24 cellular contexts compared by ENCODE assay signal in the genomic region with DNA sequence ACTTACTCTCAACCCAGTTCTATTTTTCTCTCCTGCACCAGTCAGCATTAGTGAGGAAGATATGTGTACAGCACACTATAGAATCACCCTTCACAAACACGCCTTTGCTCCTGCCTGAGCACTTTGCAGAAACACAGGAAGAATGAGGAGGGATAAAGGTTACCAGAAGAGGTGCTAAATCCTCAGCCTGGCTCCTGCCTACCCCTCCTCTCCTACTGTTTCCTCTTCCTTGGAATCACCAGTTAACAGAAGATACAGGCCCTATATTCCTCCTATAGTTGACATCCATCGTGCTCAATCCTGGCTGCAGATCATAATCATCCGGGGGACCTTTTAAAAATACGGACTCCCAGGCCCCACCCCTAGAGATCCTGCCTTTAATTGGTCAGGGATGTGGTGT. TPM values are rescaled to one million over a fixed set of nuclear protein-coding genes. Genes with fewer than 3 reads are reported as not detected.
"Had no signal": no experiment of that assay in that cellular context is flagged by ENCODE, and none has a peak within 500 bp of the region (broad histone marks: within the 10 kb centered on the region; RNA-seq: fewer than 3 reads in every experiment).

No MANE protein-coding gene starts in this region.

- H3K27ac ChIP-seq: brain microvascular endothelial cell, coronary artery, dorsolateral prefrontal cortex, tibial nerve had no signal

- H3K27me3 Mint-ChIP-seq: activated CD4-positive, alpha-beta T cell treated with anti-CD3 and anti-CD28 coated beads for 36 hours; activated CD8-positive, alpha-beta memory T cell treated with anti-CD3 and anti-CD28 coated beads, Interleukin-2, amount 10 ng/mL, durations not matched to agents 7 days and 5 days; activated naive CD8-positive, alpha-beta T cell treated with anti-CD3 and anti-CD28 coated beads, Interleukin-2, amount 10 ng/mL, durations not matched to agents 7 days and 5 days; naive thymus-derived CD8-positive, alpha-beta T cell had no signal

- H3K9me3 Mint-ChIP-seq: naive thymus-derived CD8-positive, alpha-beta T cell; neural crest cell had no signal

- H3K4me3 ChIP-seq: coronary artery, dorsolateral prefrontal cortex, tibial nerve had no signal

- DNase-seq: activated CD4-positive, alpha-beta T cell treated with anti-CD3 and anti-CD28 coated beads for 36 hours; activated CD4-positive, CD25-positive, alpha-beta regulatory T cell; activated CD8-positive, alpha-beta memory T cell treated with anti-CD3 and anti-CD28 coated beads, Interleukin-2, amount 10 ng/mL, durations not matched to agents 7 days and 5 days; activated CD8-positive, alpha-beta T cell treated with anti-CD3 and anti-CD28 coated beads, Interleukin-2, amount 10 ng/mL, durations not matched to agents 7 days and 5 days; activated naive CD4-positive, alpha-beta T cell; activated naive CD8-positive, alpha-beta T cell treated with anti-CD3 and anti-CD28 coated beads, Interleukin-2, amount 10 ng/mL, durations not matched to agents 7 days and 5 days; activated T-cell treated with anti-CD3 and anti-CD28 coated beads, Interleukin-2, amount 50 U/mL, for 48 hours; amniotic stem cell; brain microvascular endothelial cell; dorsolateral prefrontal cortex; effector memory CD4-positive, alpha-beta T cell; head of caudate nucleus; hippocampal formation; kidney; left colon; midbrain; naive thymus-derived CD8-positive, alpha-beta T cell; posterior cingulate gyrus; right cardiac atrium; stimulated activated naive CD4-positive, alpha-beta T cell; T-helper 2 cell had no signal

- H3K4me1 ChIP-seq: tibial nerve had no signal

- H3K9me3 ChIP-seq: tibial nerve had no signal

- H3K4me1 Mint-ChIP-seq: neural crest cell had no signal

- H3K36me3 ChIP-seq: brain microvascular endothelial cell, tibial nerve had no signal

- H3K4me3 Mint-ChIP-seq: activated CD4-positive, alpha-beta T cell treated with anti-CD3 and anti-CD28 coated beads for 36 hours; activated CD8-positive, alpha-beta memory T cell treated with anti-CD3 and anti-CD28 coated beads, Interleukin-2, amount 10 ng/mL, durations not matched to agents 7 days and 5 days; activated CD8-positive, alpha-beta T cell treated with anti-CD3 and anti-CD28 coated beads, Interleukin-2, amount 10 ng/mL, durations not matched to agents 7 days and 5 days; activated naive CD8-positive, alpha-beta T cell treated with anti-CD3 and anti-CD28 coated beads, Interleukin-2, amount 10 ng/mL, durations not matched to agents 7 days and 5 days; naive thymus-derived CD8-positive, alpha-beta T cell; neural crest cell had no signal

- H3K27me3 ChIP-seq: brain microvascular endothelial cell, tibial nerve had no signal

- ATAC-seq: activated CD4-positive, alpha-beta T cell treated with anti-CD3 and anti-CD28 coated beads for 36 hours; activated CD8-positive, alpha-beta memory T cell treated with anti-CD3 and anti-CD28 coated beads, Interleukin-2, amount 10 ng/mL, durations not matched to agents 7 days and 5 days; activated CD8-positive, alpha-beta T cell treated with anti-CD3 and anti-CD28 coated beads, Interleukin-2, amount 10 ng/mL, durations not matched to agents 7 days and 5 days; left colon; naive thymus-derived CD8-positive, alpha-beta T cell; right cardiac atrium had no signal

- H3K27ac Mint-ChIP-seq: activated CD4-positive, alpha-beta T cell treated with anti-CD3 and anti-CD28 coated beads for 36 hours; activated CD8-positive, alpha-beta memory T cell treated with anti-CD3 and anti-CD28 coated beads, Interleukin-2, amount 10 ng/mL, durations not matched to agents 7 days and 5 days; activated CD8-positive, alpha-beta T cell treated with anti-CD3 and anti-CD28 coated beads, Interleukin-2, amount 10 ng/mL, durations not matched to agents 7 days and 5 days; activated naive CD8-positive, alpha-beta T cell treated with anti-CD3 and anti-CD28 coated beads, Interleukin-2, amount 10 ng/mL, durations not matched to agents 7 days and 5 days had no signal

RNA-seq across cellular contexts. Expression of a gene that starts 28.9 kb away (rescaled TPM):
- total RNA-seq: neural crest cell had no signal
